ENCODE assay signal across 18 cellular contexts in genomic region chr12:49982246-49983229, GRCh38. TPM values are rescaled to one million over a fixed set of nuclear protein-coding genes. Genes with fewer than 3 reads are reported as not detected.
A peak's percentile ranks its signal among the peaks of the same experiment; 100 is the strongest.
DNase-seq lines count a peak whose midpoint lies in the region; ATAC-seq and TF ChIP-seq lines count a peak whose summit lies in the region.
"Had no signal": no experiment of that assay in that cellular context is flagged by ENCODE, and none has a peak within 500 bp of the region (broad histone marks: within the 10 kb centered on the region; RNA-seq: fewer than 3 reads in every experiment).

No MANE protein-coding gene starts in this region.

- no peaks in the 10 kb centered on the region for H3K36me3 ChIP-seq in sigmoid colon
- H3K36me3 ChIP-seq in ovary = no peaks in the 10 kb centered on the region
- H3K36me3 ChIP-seq: heart right ventricle, uterus had no signal

- TF ChIP-seq CTCF in fibroblast of mammary gland (conservative IDR thresholded peaks at IDR 0.05; ENCODE audit: control insufficient read depth, insufficient read depth, low read depth, low read length) (no peak), sigmoid colon (IDR thresholded peaks at IDR 0.05) (no peak), ovary (IDR thresholded peaks at IDR 0.05) (no peak)

- DNase-seq in HCEC 1CT (peak; percentile 58), SK-N-DZ (ENCODE audit: low spot score) (peak; percentile 7), fibroblast of mammary gland (ENCODE audit: low read depth) (peak; percentile 69), sigmoid colon (no peak), ovary (no peak)
- DNase-seq: activated naive CD4-positive, alpha-beta T cell treated with Interleukin-2 at 50 U/mL for 16 hours; CD4-positive, alpha-beta T cell; heart right ventricle; left cardiac atrium; naive thymus-derived CD8-positive, alpha-beta T cell; NCI-H187 treated with DMSO at 0.1 percent for 48 hours; right cardiac atrium; stimulated activated naive CD4-positive, alpha-beta T cell treated with Interleukin-2 at 50 U/mL for 16 hours; uterus had no signal

- TF ChIP-seq POLR2A in sigmoid colon (IDR thresholded peaks at IDR 0.05) (no peak), ovary (IDR thresholded peaks at IDR 0.05) (no peak)

- H3K4me3 ChIP-seq in fibroblast of mammary gland (ENCODE audit: control insufficient read depth, low read depth, low read length) (no peak overlapping the region), sigmoid colon (no peak overlapping the region), ovary (no peak overlapping the region)
- H3K4me3 ChIP-seq: heart right ventricle, uterus had no signal

- ATAC-seq in HG03196 (IDR thresholded peaks at IDR 0.05; ENCODE audit: unreplicated experiment) (no peak), HG03571 (IDR thresholded peaks at IDR 0.05; ENCODE audit: unreplicated experiment) (no peak)
- ATAC-seq: naive thymus-derived CD8-positive, alpha-beta T cell; Right ventricle myocardium inferior had no signal

- H3K9me3 ChIP-seq in sigmoid colon (no peaks in the 10 kb centered on the region), ovary (no peaks in the 10 kb centered on the region)
- H3K9me3 ChIP-seq: heart right ventricle, uterus had no signal

- H3K27ac ChIP-seq in sigmoid colon = peak overlapping the region in 3 of 4 donors; percentile 54 to 72 (median 54)
- H3K27ac ChIP-seq in ovary = no peak overlapping the region
- H3K27ac ChIP-seq: uterus had no signal

- WGBS in sigmoid colon, 2 donors = 87 to 93% methylated on average over 7 of the region's 7 CpGs
- 57 to 67% (median 61%) methylated on average over 7 of the region's 7 CpGs for WGBS in ovary, 3 donors

- no peaks in the 10 kb centered on the region for H3K27me3 ChIP-seq in sigmoid colon
- no peaks in the 10 kb centered on the region for H3K27me3 ChIP-seq in ovary
- H3K27me3 ChIP-seq: uterus had no signal

- intact Hi-C loops in sigmoid colon (cut with DNase I) = loop anchor here (2.0 to 5.0 kb wide), 2 partner anchors 22 to 40 kb away; no protein-coding TSS in a partner anchor
- intact Hi-C loops in ovary (cut with DNase I) = no loop called here

- H3K4me1 ChIP-seq in sigmoid colon = peaks cover 0 to 59% (median 41%) of the 10 kb centered on the region in 4 donors
- no peaks in the 10 kb centered on the region for H3K4me1 ChIP-seq in ovary (ENCODE audit: insufficient read depth)
- H3K4me1 ChIP-seq: uterus had no signal

- TF ChIP-seq EP300 in sigmoid colon (IDR thresholded peaks at IDR 0.05) (no peak), ovary (IDR thresholded peaks at IDR 0.05) (no peak)

RNA-seq across cellular contexts. Expression of gene AQP6, which starts 9.8 kb away (rescaled TPM):
- 0.03 and 0.40 TPM in 2 replicates for polyA plus RNA-seq in SK-N-DZ (2014; cell fraction: cytosol; rRNA removed)
- 0.20 TPM in 1 of 2 replicates, not detected in the other for polyA plus RNA-seq in SK-N-DZ (2014; cell fraction: nucleus; rRNA removed)
- under 1 TPM; 0.14 to 0.83 (median 0.60) TPM for total RNA-seq in sigmoid colon
- under 1 TPM in 1 of 3 donors, not detected in 2; 0.12 TPM for polyA plus RNA-seq in sigmoid colon
- total RNA-seq in ovary = under 1 TPM in 2 of 7 donors, not detected in 5; under 0.01 to 0.08 TPM
- under 1 TPM in 1 of 2 donors, not detected in 1; 0.04 TPM for polyA plus RNA-seq in ovary
- total RNA-seq: CD4-positive, alpha-beta T cell; endothelial cell of umbilical vein; heart right ventricle; naive thymus-derived CD8-positive, alpha-beta T cell; Right ventricle myocardium inferior had no signal
- polyA plus RNA-seq: naive thymus-derived CD8-positive, alpha-beta T cell had no signal

RNA-seq across cellular contexts. Expression of gene AQP5, which starts 20.9 kb away (rescaled TPM):
- 1.3 and 1.8 TPM in 2 replicates for polyA plus RNA-seq in SK-N-DZ (2014; cell fraction: cytosol; rRNA removed)
- polyA plus RNA-seq in SK-N-DZ (2014; cell fraction: nucleus; rRNA removed) = 0.33 and 0.90 TPM in 2 replicates
- total RNA-seq in sigmoid colon (not detected), ovary (under 1 TPM in 4 of 7 donors, not detected in 3; 0.47 to 0.92 (median 0.53) TPM)
- polyA plus RNA-seq in sigmoid colon (under 1 TPM in 1 of 3 donors, not detected in 2; 0.09 TPM), ovary (under 1 TPM in 1 of 2 donors, not detected in 1; 0.12 TPM)
- total RNA-seq: CD4-positive, alpha-beta T cell; naive thymus-derived CD8-positive, alpha-beta T cell had no signal
- polyA plus RNA-seq: naive thymus-derived CD8-positive, alpha-beta T cell had no signal

RNA-seq across cellular contexts. Expression of gene AQP2, which starts 32.0 kb away (rescaled TPM):
- polyA plus RNA-seq in SK-N-DZ (2014; cell fraction: cytosol; rRNA removed) = 0.14 TPM in 1 of 2 replicates, not detected in the other
- not detected in 2 replicates for polyA plus RNA-seq in SK-N-DZ (2014; cell fraction: nucleus; rRNA removed)
- not detected for total RNA-seq in sigmoid colon
- polyA plus RNA-seq in sigmoid colon = not detected
- total RNA-seq in ovary = 1 to 10 TPM in 1 of 7 donors, under 1 TPM in 1, not detected in 5; 0.11 to 2.1 TPM
- polyA plus RNA-seq in ovary = 1 to 10 TPM in 1 of 2 donors, not detected in 1; 3.7 TPM
- total RNA-seq: CD4-positive, alpha-beta T cell; endothelial cell of umbilical vein; heart right ventricle; naive thymus-derived CD8-positive, alpha-beta T cell; Right ventricle myocardium inferior; uterus had no signal
- polyA plus RNA-seq: endothelial cell of umbilical vein; naive thymus-derived CD8-positive, alpha-beta T cell had no signal

RNA-seq across cellular contexts. Expression of gene RACGAP1, which starts 42.8 kb away (rescaled TPM):
- 127 and 139 TPM in 2 replicates for polyA plus RNA-seq in SK-N-DZ (2014; cell fraction: cytosol; rRNA removed)
- polyA plus RNA-seq in SK-N-DZ (2014; cell fraction: nucleus; rRNA removed) = 96.6 and 103 TPM in 2 replicates
- total RNA-seq in sigmoid colon (10 to 100 TPM; 14.1 to 42.6 (median 27.0) TPM), ovary (1 to 10 TPM; 2.1 to 4.8 (median 3.8) TPM)
- polyA plus RNA-seq in sigmoid colon (10 to 100 TPM in 1 of 3 donors, 1 to 10 TPM in 2; 4.8 to 22.5 (median 8.3) TPM), ovary (10 to 100 TPM in 1 of 2 donors, 1 to 10 TPM in 1; 2.6 to 10.8 TPM)

Comparison
In these comparisons a context has a peak if more than half of its experiments do, and no peak if none do; other contexts are left out.
1. DNase-seq: peak in HCEC 1CT (single experiment), SK-N-DZ (single experiment) and fibroblast of mammary gland (single experiment); none in sigmoid colon (single experiment) and ovary (0 of 5).
2. H3K27ac ChIP-seq: peak in sigmoid colon (3 of 4); none in ovary (0 of 2).